ENCODE assay signal across 1 cellular context in the genomic region with DNA sequence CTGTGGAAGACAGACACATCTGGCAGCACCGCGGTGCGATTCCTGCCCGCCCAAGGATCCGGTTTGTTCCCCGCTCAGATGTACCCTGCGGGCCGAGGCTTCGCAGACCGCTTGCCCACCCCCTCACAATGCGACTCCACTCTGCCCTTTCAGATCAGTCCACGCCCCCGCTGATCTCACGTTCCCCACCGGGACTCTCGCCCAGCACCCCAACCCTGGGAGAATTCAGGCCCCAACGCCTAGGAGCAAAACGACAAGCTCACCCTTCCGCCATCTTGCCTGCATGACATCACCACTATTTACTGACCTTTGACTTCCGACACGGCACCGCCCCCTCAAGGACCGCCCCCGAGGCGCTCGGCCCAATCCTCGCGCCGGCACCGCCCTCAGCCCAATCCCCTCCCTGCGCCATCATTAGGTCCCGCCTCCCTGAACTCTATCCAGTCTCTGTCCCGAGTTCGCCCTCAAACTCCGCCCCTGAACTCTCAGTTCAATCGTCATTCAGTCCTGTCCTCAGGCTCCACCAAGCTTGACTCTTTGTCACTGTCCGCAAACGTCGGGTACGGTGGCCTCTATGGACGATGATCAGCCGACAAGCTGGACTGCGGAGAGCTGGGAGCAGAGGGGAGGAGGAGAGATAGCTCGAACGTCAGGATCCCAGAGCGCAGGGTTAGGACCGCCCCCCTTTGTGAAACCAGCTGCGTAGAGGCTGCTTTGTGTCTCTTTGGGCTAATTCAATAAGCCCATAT.
TF ChIP-seq lines count a peak whose summit lies in the region.

A gene with protein sequence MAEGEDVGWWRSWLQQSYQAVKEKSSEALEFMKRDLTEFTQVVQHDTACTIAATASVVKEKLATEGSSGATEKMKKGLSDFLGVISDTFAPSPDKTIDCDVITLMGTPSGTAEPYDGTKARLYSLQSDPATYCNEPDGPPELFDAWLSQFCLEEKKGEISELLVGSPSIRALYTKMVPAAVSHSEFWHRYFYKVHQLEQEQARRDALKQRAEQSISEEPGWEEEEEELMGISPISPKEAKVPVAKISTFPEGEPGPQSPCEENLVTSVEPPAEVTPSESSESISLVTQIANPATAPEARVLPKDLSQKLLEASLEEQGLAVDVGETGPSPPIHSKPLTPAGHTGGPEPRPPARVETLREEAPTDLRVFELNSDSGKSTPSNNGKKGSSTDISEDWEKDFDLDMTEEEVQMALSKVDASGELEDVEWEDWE (minus strand): TSS at position 301 of the 749 bp plus-strand sequence. CDS start 27 bp downstream, at position 274.

TF ChIP-seq in HepG2, 621 proteins besides CTCF, POLR2A, EP300 and RAD21 (continued from another document and continues in another):
- peak; percentile 87; the same call in 1 of the 2 replicates for TF ChIP-seq SMAD1 (CRISPR knock-in tag; IDR thresholded peaks at IDR 0.05; ENCODE audit: borderline replicate concordance, low read depth)
- TF ChIP-seq ZNF274 (CRISPR knock-in tag; IDR thresholded peaks at IDR 0.05) = peak; percentile 17; the same call in 1 of the 2 replicates
- TF ChIP-seq, protein P1, sequence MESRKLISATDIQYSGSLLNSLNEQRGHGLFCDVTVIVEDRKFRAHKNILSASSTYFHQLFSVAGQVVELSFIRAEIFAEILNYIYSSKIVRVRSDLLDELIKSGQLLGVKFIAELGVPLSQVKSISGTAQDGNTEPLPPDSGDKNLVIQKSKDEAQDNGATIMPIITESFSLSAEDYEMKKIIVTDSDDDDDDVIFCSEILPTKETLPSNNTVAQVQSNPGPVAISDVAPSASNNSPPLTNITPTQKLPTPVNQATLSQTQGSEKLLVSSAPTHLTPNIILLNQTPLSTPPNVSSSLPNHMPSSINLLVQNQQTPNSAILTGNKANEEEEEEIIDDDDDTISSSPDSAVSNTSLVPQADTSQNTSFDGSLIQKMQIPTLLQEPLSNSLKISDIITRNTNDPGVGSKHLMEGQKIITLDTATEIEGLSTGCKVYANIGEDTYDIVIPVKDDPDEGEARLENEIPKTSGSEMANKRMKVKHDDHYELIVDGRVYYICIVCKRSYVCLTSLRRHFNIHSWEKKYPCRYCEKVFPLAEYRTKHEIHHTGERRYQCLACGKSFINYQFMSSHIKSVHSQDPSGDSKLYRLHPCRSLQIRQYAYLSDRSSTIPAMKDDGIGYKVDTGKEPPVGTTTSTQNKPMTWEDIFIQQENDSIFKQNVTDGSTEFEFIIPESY (CRISPR knock-in tag; IDR thresholded peaks at IDR 0.05) = 0 out of 2 replicates have a peak, but pooled peaks have one; percentile 38
- TF ChIP-seq ZNF598 (CRISPR knock-in tag; IDR thresholded peaks at IDR 0.05; ENCODE audit: borderline replicate concordance) = 0 out of 2 replicates have a peak, but pooled peaks have one; percentile 21
- TF ChIP-seq SP2 (CRISPR knock-in tag; IDR thresholded peaks at IDR 0.05) = peak; percentile 85
- 0 out of 2 replicates have a peak, but pooled peaks have one; percentile 66 for TF ChIP-seq PAX8 (CRISPR knock-in tag; IDR thresholded peaks at IDR 0.05; ENCODE audit: borderline replicate concordance)
- peak; percentile 69; the same call in 1 of the 2 replicates for TF ChIP-seq KDM5B (CRISPR knock-in tag; IDR thresholded peaks at IDR 0.05; ENCODE audit: borderline replicate concordance)
- TF ChIP-seq SALL1 (CRISPR knock-in tag; IDR thresholded peaks at IDR 0.05) = peak; percentile 36
- peak; percentile 75 for TF ChIP-seq PAXIP1 (CRISPR knock-in tag; conservative IDR thresholded peaks at IDR 0.05)
- TF ChIP-seq KLF12 (CRISPR knock-in tag; IDR thresholded peaks at IDR 0.05; ENCODE audit: borderline replicate concordance) = no peak
- peak; percentile 37; the same call in 1 of the 2 replicates for TF ChIP-seq ATF5 (CRISPR knock-in tag; IDR thresholded peaks at IDR 0.05; ENCODE audit: low read depth)
- peak; percentile 82 for TF ChIP-seq DMAP1 (CRISPR knock-in tag; IDR thresholded peaks at IDR 0.05)
- TF ChIP-seq, protein P2, sequence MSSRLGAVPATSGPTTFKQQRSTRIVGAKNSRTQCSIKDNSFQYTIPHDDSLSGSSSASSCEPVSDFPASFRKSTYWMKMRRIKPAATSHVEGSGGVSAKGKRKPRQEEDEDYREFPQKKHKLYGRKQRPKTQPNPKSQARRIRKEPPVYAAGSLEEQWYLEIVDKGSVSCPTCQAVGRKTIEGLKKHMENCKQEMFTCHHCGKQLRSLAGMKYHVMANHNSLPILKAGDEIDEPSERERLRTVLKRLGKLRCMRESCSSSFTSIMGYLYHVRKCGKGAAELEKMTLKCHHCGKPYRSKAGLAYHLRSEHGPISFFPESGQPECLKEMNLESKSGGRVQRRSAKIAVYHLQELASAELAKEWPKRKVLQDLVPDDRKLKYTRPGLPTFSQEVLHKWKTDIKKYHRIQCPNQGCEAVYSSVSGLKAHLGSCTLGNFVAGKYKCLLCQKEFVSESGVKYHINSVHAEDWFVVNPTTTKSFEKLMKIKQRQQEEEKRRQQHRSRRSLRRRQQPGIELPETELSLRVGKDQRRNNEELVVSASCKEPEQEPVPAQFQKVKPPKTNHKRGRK (CRISPR knock-in tag; IDR thresholded peaks at IDR 0.05) = no peak
- TF ChIP-seq ZNF605 (CRISPR knock-in tag; IDR thresholded peaks at IDR 0.05) = peak; percentile 89; the same call in 1 of the 2 replicates
- TF ChIP-seq HNF4G (IDR thresholded peaks at IDR 0.05; ENCODE audit: borderline replicate concordance, low read depth, low read length) = no peak
- TF ChIP-seq HNF4G (CRISPR knock-in tag; IDR thresholded peaks at IDR 0.05; ENCODE audit: borderline replicate concordance, low read depth) = 0 out of 2 replicates have a peak, but pooled peaks have one; percentile 21
- peak; percentile 93 for TF ChIP-seq PHF8 (CRISPR knock-in tag; IDR thresholded peaks at IDR 0.05)
- peak; percentile 56; the same call in 1 of the 2 replicates for TF ChIP-seq SPEN (CRISPR knock-in tag; IDR thresholded peaks at IDR 0.05; ENCODE audit: low read depth)
- peak; percentile 63; the same call in 1 of the 2 replicates for TF ChIP-seq ZNF280B (CRISPR knock-in tag; IDR thresholded peaks at IDR 0.05; ENCODE audit: borderline replicate concordance)
- TF ChIP-seq, protein P3, sequence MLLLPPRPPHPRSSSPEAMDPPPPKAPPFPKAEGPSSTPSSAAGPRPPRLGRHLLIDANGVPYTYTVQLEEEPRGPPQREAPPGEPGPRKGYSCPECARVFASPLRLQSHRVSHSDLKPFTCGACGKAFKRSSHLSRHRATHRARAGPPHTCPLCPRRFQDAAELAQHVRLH (CRISPR knock-in tag; IDR thresholded peaks at IDR 0.05; ENCODE audit: borderline replicate concordance, low read depth) = no peak
- peak; percentile 32; the same call in 1 of the 2 replicates for TF ChIP-seq PRDM10 (CRISPR knock-in tag; IDR thresholded peaks at IDR 0.05; ENCODE audit: low read depth)
- 0 out of 2 replicates have a peak, but pooled peaks have one; percentile 5 for TF ChIP-seq MIER2 (CRISPR knock-in tag; IDR thresholded peaks at IDR 0.05)
- 0 out of 2 replicates have a peak, but pooled peaks have one; percentile 11 for TF ChIP-seq ZNF24 (IDR thresholded peaks at IDR 0.05)
- 0 out of 2 replicates have a peak, but pooled peaks have one; percentile 57 for TF ChIP-seq E2F2 (CRISPR knock-in tag; IDR thresholded peaks at IDR 0.05; ENCODE audit: borderline replicate concordance)
- TF ChIP-seq ELF3 (CRISPR knock-in tag; IDR thresholded peaks at IDR 0.05) = no peak; the same call in none of the 2 replicates
- TF ChIP-seq GABPA (IDR thresholded peaks at IDR 0.05; ENCODE audit: low read depth, low read length) = no peak
- 0 out of 2 replicates have a peak, but pooled peaks have one; percentile 55 for TF ChIP-seq GABPA (CRISPR knock-in tag; IDR thresholded peaks at IDR 0.05; ENCODE audit: low read depth)
- TF ChIP-seq ARNTL (CRISPR knock-in tag; IDR thresholded peaks at IDR 0.05) = peak; percentile 13; the same call in 1 of the 2 replicates
- TF ChIP-seq ZNF362 (CRISPR knock-in tag; IDR thresholded peaks at IDR 0.05; ENCODE audit: borderline replicate concordance) = 0 out of 2 replicates have a peak, but pooled peaks have one; percentile 21
- peak; percentile 93 for TF ChIP-seq GATAD1 (CRISPR knock-in tag; IDR thresholded peaks at IDR 0.05)
- TF ChIP-seq KDM5A (IDR thresholded peaks at IDR 0.05; ENCODE audit: borderline replicate concordance, low read length) = peak; percentile 97
- TF ChIP-seq ZNF878 (CRISPR knock-in tag; IDR thresholded peaks at IDR 0.05) = peak; percentile 85
- TF ChIP-seq THAP11 (CRISPR knock-in tag; IDR thresholded peaks at IDR 0.05) = peak; percentile 81
- TF ChIP-seq KAT7 (CRISPR knock-in tag; IDR thresholded peaks at IDR 0.05; ENCODE audit: borderline replicate concordance) = peak; percentile 69; the same call in 1 of the 2 replicates
- no peak for TF ChIP-seq FOXJ3 (CRISPR knock-in tag; IDR thresholded peaks at IDR 0.05; ENCODE audit: borderline replicate concordance)
- peak; percentile 91 for TF ChIP-seq CREB1 (IDR thresholded peaks at IDR 0.05)
- TF ChIP-seq CREB1 (CRISPR knock-in tag; IDR thresholded peaks at IDR 0.05) = peak; percentile 94
- peak; percentile 82; the same call in 1 of the 2 replicates for TF ChIP-seq HES4 (CRISPR knock-in tag; IDR thresholded peaks at IDR 0.05; ENCODE audit: borderline replicate concordance)
